In genomic region chr3:46565607-46566039, GRCh38 we compare ENCODE assay signal across 1 cellular context.
TF ChIP-seq lines count a peak whose summit lies in the region.

No MANE protein-coding gene starts in this region.

TF ChIP-seq in GM23338, 12 proteins besides CTCF, POLR2A, EP300 and RAD21:
- TF ChIP-seq, protein P1, sequence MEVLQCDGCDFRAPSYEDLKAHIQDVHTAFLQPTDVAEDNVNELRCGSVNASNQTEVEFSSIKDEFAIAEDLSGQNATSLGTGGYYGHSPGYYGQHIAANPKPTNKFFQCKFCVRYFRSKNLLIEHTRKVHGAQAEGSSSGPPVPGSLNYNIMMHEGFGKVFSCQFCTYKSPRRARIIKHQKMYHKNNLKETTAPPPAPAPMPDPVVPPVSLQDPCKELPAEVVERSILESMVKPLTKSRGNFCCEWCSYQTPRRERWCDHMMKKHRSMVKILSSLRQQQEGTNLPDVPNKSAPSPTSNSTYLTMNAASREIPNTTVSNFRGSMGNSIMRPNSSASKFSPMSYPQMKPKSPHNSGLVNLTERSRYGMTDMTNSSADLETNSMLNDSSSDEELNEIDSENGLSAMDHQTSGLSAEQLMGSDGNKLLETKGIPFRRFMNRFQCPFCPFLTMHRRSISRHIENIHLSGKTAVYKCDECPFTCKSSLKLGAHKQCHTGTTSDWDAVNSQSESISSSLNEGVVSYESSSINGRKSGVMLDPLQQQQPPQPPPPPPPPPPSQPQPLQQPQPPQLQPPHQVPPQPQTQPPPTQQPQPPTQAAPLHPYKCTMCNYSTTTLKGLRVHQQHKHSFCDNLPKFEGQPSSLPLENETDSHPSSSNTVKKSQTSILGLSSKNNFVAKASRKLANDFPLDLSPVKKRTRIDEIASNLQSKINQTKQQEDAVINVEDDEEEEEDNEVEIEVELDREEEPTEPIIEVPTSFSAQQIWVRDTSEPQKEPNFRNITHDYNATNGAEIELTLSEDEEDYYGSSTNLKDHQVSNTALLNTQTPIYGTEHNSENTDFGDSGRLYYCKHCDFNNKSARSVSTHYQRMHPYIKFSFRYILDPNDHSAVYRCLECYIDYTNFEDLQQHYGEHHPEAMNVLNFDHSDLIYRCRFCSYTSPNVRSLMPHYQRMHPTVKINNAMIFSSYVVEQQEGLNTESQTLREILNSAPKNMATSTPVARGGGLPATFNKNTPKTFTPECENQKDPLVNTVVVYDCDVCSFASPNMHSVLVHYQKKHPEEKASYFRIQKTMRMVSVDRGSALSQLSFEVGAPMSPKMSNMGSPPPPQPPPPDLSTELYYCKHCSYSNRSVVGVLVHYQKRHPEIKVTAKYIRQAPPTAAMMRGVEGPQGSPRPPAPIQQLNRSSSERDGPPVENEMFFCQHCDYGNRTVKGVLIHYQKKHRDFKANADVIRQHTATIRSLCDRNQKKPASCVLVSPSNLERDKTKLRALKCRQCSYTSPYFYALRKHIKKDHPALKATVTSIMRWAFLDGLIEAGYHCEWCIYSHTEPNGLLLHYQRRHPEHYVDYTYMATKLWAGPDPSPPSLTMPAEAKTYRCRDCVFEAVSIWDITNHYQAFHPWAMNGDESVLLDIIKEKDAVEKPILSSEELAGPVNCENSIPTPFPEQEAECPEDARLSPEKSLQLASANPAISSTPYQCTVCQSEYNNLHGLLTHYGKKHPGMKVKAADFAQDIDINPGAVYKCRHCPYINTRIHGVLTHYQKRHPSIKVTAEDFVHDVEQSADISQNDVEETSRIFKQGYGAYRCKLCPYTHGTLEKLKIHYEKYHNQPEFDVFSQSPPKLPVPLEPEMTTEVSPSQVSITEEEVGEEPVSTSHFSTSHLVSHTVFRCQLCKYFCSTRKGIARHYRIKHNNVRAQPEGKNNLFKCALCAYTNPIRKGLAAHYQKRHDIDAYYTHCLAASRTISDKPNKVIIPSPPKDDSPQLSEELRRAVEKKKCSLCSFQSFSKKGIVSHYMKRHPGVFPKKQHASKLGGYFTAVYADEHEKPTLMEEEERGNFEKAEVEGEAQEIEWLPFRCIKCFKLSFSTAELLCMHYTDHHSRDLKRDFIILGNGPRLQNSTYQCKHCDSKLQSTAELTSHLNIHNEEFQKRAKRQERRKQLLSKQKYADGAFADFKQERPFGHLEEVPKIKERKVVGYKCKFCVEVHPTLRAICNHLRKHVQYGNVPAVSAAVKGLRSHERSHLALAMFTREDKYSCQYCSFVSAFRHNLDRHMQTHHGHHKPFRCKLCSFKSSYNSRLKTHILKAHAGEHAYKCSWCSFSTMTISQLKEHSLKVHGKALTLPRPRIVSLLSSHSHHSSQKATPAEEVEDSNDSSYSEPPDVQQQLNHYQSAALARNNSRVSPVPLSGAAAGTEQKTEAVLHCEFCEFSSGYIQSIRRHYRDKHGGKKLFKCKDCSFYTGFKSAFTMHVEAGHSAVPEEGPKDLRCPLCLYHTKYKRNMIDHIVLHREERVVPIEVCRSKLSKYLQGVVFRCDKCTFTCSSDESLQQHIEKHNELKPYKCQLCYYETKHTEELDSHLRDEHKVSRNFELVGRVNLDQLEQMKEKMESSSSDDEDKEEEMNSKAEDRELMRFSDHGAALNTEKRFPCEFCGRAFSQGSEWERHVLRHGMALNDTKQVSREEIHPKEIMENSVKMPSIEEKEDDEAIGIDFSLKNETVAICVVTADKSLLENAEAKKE (CRISPR knock-in tag; IDR thresholded peaks at IDR 0.05) = no peak
- TF ChIP-seq, protein P2, sequence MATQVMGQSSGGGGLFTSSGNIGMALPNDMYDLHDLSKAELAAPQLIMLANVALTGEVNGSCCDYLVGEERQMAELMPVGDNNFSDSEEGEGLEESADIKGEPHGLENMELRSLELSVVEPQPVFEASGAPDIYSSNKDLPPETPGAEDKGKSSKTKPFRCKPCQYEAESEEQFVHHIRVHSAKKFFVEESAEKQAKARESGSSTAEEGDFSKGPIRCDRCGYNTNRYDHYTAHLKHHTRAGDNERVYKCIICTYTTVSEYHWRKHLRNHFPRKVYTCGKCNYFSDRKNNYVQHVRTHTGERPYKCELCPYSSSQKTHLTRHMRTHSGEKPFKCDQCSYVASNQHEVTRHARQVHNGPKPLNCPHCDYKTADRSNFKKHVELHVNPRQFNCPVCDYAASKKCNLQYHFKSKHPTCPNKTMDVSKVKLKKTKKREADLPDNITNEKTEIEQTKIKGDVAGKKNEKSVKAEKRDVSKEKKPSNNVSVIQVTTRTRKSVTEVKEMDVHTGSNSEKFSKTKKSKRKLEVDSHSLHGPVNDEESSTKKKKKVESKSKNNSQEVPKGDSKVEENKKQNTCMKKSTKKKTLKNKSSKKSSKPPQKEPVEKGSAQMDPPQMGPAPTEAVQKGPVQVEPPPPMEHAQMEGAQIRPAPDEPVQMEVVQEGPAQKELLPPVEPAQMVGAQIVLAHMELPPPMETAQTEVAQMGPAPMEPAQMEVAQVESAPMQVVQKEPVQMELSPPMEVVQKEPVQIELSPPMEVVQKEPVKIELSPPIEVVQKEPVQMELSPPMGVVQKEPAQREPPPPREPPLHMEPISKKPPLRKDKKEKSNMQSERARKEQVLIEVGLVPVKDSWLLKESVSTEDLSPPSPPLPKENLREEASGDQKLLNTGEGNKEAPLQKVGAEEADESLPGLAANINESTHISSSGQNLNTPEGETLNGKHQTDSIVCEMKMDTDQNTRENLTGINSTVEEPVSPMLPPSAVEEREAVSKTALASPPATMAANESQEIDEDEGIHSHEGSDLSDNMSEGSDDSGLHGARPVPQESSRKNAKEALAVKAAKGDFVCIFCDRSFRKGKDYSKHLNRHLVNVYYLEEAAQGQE (IDR thresholded peaks at IDR 0.05; ENCODE audit: unreplicated experiment) = no peak
- no peak for TF ChIP-seq ZNF114 (CRISPR knock-in tag; IDR thresholded peaks at IDR 0.05)
- TF ChIP-seq POLR2AphosphoS5 (IDR thresholded peaks at IDR 0.05; ENCODE audit: low read depth) = no peak
- no peak for TF ChIP-seq EZH2phosphoT487 (IDR thresholded peaks at IDR 0.05; ENCODE audit: unreplicated experiment)
- TF ChIP-seq EZH2 (IDR thresholded peaks at IDR 0.05; ENCODE audit: low read depth, unreplicated experiment) = no peak
- no peak for TF ChIP-seq STAT1 (IDR thresholded peaks at IDR 0.05; ENCODE audit: unreplicated experiment)
- TF ChIP-seq, protein P3, sequence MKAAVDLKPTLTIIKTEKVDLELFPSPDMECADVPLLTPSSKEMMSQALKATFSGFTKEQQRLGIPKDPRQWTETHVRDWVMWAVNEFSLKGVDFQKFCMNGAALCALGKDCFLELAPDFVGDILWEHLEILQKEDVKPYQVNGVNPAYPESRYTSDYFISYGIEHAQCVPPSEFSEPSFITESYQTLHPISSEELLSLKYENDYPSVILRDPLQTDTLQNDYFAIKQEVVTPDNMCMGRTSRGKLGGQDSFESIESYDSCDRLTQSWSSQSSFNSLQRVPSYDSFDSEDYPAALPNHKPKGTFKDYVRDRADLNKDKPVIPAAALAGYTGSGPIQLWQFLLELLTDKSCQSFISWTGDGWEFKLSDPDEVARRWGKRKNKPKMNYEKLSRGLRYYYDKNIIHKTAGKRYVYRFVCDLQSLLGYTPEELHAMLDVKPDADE (IDR thresholded peaks at IDR 0.05) = no peak
- TF ChIP-seq NANOG (IDR thresholded peaks at IDR 0.05; ENCODE audit: borderline replicate concordance) = no peak
- no peak for TF ChIP-seq JUNB (IDR thresholded peaks at IDR 0.05; ENCODE audit: unreplicated experiment)
- no peak for TF ChIP-seq ZNF331 (CRISPR knock-in tag; IDR thresholded peaks at IDR 0.05; ENCODE audit: low read depth)
- TF ChIP-seq CREB1 (CRISPR knock-in tag; IDR thresholded peaks at IDR 0.05; ENCODE audit: low read depth) = no peak
